8 cellular contexts compared by ENCODE assay signal in genomic region chr11:8688414-8689362, GRCh38. TPM values are rescaled to one million over a fixed set of nuclear protein-coding genes. Genes with fewer than 3 reads are reported as not detected.
DNase-seq lines count a peak whose midpoint lies in the region; ATAC-seq lines count a peak whose summit lies in the region.

No MANE protein-coding gene starts in this region.

- peak overlapping the region; percentile 91 to 98 (median 97) for H3K27ac Mint-ChIP-seq in CD8-positive, alpha-beta memory T cell

- ATAC-seq in GM19455 (IDR thresholded peaks at IDR 0.05; ENCODE audit: unreplicated experiment): peak; percentile 94

- peak overlapping the region; percentile 75 for H3K27ac ChIP-seq in CD8-positive, alpha-beta memory T cell (ENCODE audit: low read depth, low read length)

- no peaks in the 10 kb centered on the region for H3K27me3 Mint-ChIP-seq in CD8-positive, alpha-beta memory T cell

- H3K4me1 ChIP-seq in CD8-positive, alpha-beta memory T cell (ENCODE audit: insufficient read depth, low read length): peaks cover 31% of the 10 kb centered on the region

- no peaks in the 10 kb centered on the region for H3K9me3 Mint-ChIP-seq in CD8-positive, alpha-beta memory T cell

- peak overlapping the region; percentile 94 to 99 (median 97) for H3K4me3 Mint-ChIP-seq in CD8-positive, alpha-beta memory T cell

- peak overlapping the region; percentile 87 for H3K4me3 ChIP-seq in CD8-positive, alpha-beta memory T cell (ENCODE audit: low read length)

- peaks cover 28% of the 10 kb centered on the region for H3K36me3 ChIP-seq in CD8-positive, alpha-beta memory T cell (ENCODE audit: insufficient read depth, low read length)

- CTCF ChIA-PET in CD8-positive, alpha-beta memory T cell (lab: Charles Lee): no interaction called here

- H3K27me3 ChIP-seq in CD8-positive, alpha-beta memory T cell (ENCODE audit: insufficient read depth, low read length, poor library complexity, severe bottlenecking): no peaks in the 10 kb centered on the region

- POLR2A ChIA-PET in CD8-positive, alpha-beta memory T cell (lab: Charles Lee): interaction anchor here (0.5 to 2.5 kb wide), 2 partner anchors 125 to 275 kb away, joined by 3 to 10 read pairs; partner anchors contain the start of gene TMEM9B

- DNase-seq in CD8-positive, alpha-beta memory T cell: peak; percentile 65 to 89 (median 75)
- DNase-seq in HK-2 (ENCODE audit: unreplicated experiment) (peak; percentile 94), NCI-H82 treated with DMSO at 0.1 percent for 48 hours (lab: John Stamatoyannopoulos, UW; ENCODE audit: unreplicated experiment) (peak; percentile 79), medulla oblongata (ENCODE audit: extremely low spot score) (peak; percentile 99)
- DNase-seq in activated CD8-positive, alpha-beta memory T cell treated with anti-CD3 and anti-CD28 coated beads for 1 hour (ENCODE audit: extremely low read depth in 1 of 2, low read depth in 1 of 2): peak; percentile 53 to 75
- DNase-seq in effector CD8-positive, alpha-beta T cell (lab: John Stamatoyannopoulos, UW): peak; percentile 72
- DNase-seq in stimulated activated CD4-positive, alpha-beta T cell treated with anti-CD3 and anti-CD28 coated beads, TNF-alpha, amount 100 ng/mL, for 48 hours (ENCODE audit: low read depth in 3 of 3): peak; percentile 79 to 83 (median 81)

- H3K9me3 ChIP-seq in CD8-positive, alpha-beta memory T cell (ENCODE audit: low read length): no peaks in the 10 kb centered on the region

- H3K4me1 Mint-ChIP-seq in CD8-positive, alpha-beta memory T cell: peaks cover 44 to 58% (median 47%) of the 10 kb centered on the region in 3 donors

- peaks cover 0 to 49% (median 18%) of the 10 kb centered on the region in 3 donors for H3K36me3 Mint-ChIP-seq in CD8-positive, alpha-beta memory T cell

RNA-seq across cellular contexts. Expression of gene RPL27A, which starts 6.1 kb away (rescaled TPM):
- total RNA-seq in CD8-positive, alpha-beta memory T cell: 1,000 to 10,000 TPM; 1,148 to 1,170 TPM
- polyA plus RNA-seq in CD8-positive, alpha-beta memory T cell: 3,471 TPM

RNA-seq across cellular contexts. Expression of gene TRIM66, which starts 6.2 kb away (rescaled TPM):
- 10 to 100 TPM; 27.7 to 29.7 TPM for total RNA-seq in CD8-positive, alpha-beta memory T cell
- 0.43 TPM for polyA plus RNA-seq in CD8-positive, alpha-beta memory T cell

Comparison
In these comparisons a context has a peak if more than half of its experiments do, and no peak if none do; other contexts are left out.
1. Peak in every context shown above with its lines: DNase-seq, ATAC-seq, H3K4me3 ChIP-seq and H3K27ac ChIP-seq.